In the genomic region with DNA sequence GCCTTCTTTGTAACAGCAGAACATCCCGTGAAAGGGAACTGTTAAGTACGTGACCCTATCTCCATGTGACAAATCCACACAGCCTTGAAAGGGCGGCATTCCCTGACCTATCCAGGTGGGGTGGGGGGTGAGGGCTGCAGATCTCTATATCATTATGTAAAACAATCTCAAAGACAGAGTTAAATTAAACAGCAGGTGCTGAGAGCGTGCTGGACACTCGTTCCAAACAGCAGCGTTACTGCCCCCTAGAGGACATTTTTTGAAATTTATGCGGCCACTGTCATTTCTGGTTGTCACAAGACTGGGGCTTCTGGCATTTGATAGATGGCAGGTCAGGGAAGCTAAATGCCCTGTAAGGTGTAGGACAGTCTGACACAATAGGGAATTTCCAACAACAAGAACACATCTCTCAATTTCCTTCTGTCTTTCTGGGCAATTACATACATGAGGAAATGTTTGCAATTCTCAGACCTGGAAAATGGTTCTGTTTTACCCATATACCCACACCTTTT, we compare ENCODE assay signal across 8 cellular contexts. TPM values are rescaled to one million over a fixed set of nuclear protein-coding genes. Genes with fewer than 3 reads are reported as not detected.
DNase-seq lines count a peak whose midpoint lies in the region; ATAC-seq and TF ChIP-seq lines count a peak whose summit lies in the region.

No MANE protein-coding gene starts in this region.

- no peaks in the 10 kb centered on the region for H3K36me3 Mint-ChIP-seq in T-helper 17 cell (ENCODE audit: low read depth)

- TF ChIP-seq CTCF in GM12864 (IDR thresholded peaks at IDR 0.05; ENCODE audit: low read depth, low read length, missing control alignments) (peak; percentile 77), retinal pigment epithelial cell (conservative IDR thresholded peaks at IDR 0.05; ENCODE audit: low read depth, low read length) (peak; percentile 78)

- no peaks in the 10 kb centered on the region; the same call in 1 of the 2 replicates for H3K36me3 ChIP-seq in MG63

- intact Hi-C loops in left cardiac atrium (cut with DNase I): loop anchor here in 1 of 2 donors (2.0 kb wide), 1 partner anchor 113 kb away; the partner anchor contains the start of gene UBTF

- no peaks in the 10 kb centered on the region for H3K27me3 ChIP-seq in MG63

- no peaks in the 10 kb centered on the region for H3K27me3 Mint-ChIP-seq in T-helper 17 cell

- H3K4me3 ChIP-seq in GM12864 (ENCODE audit: low read depth, low read length) (no peak overlapping the region), retinal pigment epithelial cell (ENCODE audit: low read length) (no peak overlapping the region), MG63 (no peak overlapping the region)

- DNase-seq in GM12864 (ENCODE audit: low read depth) (no peak), NCI-H146 treated with DMSO at 0.1 percent for 48 hours (lab: John Stamatoyannopoulos, UW; ENCODE audit: unreplicated experiment) (peak; percentile 76), T-helper 17 cell (peak in 2 of 3 donors; percentile 43 to 66), amniotic stem cell (lab: John Stamatoyannopoulos, UW) (peak; percentile 38), left cardiac atrium (no peak), retinal pigment epithelial cell (ENCODE audit: low read depth) (no peak), MG63 (no peak)

- ATAC-seq in T-helper 17 cell (peak; percentile 34), left cardiac atrium (peak; percentile 2 to 11), GM19035 (IDR thresholded peaks at IDR 0.05; ENCODE audit: unreplicated experiment) (no peak)

- H3K9me3 ChIP-seq in T-helper 17 cell (ENCODE audit: control insufficient read depth, low read length, poor library complexity, severe bottlenecking) (no peaks in the 10 kb centered on the region), MG63 (no peaks in the 10 kb centered on the region)

- peaks cover 11% of the 10 kb centered on the region for H3K4me1 Mint-ChIP-seq in T-helper 17 cell

- H3K27ac Mint-ChIP-seq in T-helper 17 cell: no peak overlapping the region

- H3K4me3 Mint-ChIP-seq in T-helper 17 cell: no peak overlapping the region

RNA-seq across cellular contexts. Expression of gene SLC25A39, which starts 6.7 kb away (rescaled TPM):
- total RNA-seq in T-helper 17 cell: 10 to 100 TPM; 75.9 to 76.5 TPM
- 10 to 100 TPM; 60.9 to 62.5 TPM for total RNA-seq in left cardiac atrium
- total RNA-seq in MG63 (2014; rRNA removed; shearing (Covaris generic); ENCODE audit: low replicate concordance): 142 and 155 TPM in 2 replicates

RNA-seq across cellular contexts. Expression of gene GRN, which starts 13.8 kb away (rescaled TPM):
- total RNA-seq in T-helper 17 cell: 10 to 100 TPM; 31.7 to 47.7 TPM
- total RNA-seq in left cardiac atrium: 100 to 1,000 TPM; 190 to 206 TPM
- 109 and 170 TPM in 2 replicates for total RNA-seq in MG63 (2014; rRNA removed; shearing (Covaris generic); ENCODE audit: low replicate concordance)

RNA-seq across cellular contexts. Expression of gene RUNDC3A, which starts 22.9 kb away (rescaled TPM):
- total RNA-seq in T-helper 17 cell: under 1 TPM; 0.37 to 0.55 TPM
- total RNA-seq in left cardiac atrium: 1 to 10 TPM in 1 of 2 donors, under 1 TPM in 1; 0.85 to 1.0 TPM
- total RNA-seq in MG63 (2014; rRNA removed; shearing (Covaris generic); ENCODE audit: low replicate concordance): not detected in 2 replicates

RNA-seq across cellular contexts. Expression of gene FAM171A2, which starts 32.3 kb away (rescaled TPM):
- total RNA-seq in T-helper 17 cell (under 1 TPM; 0.07 to 0.31 TPM), left cardiac atrium (1 to 10 TPM; 1.2 to 2.4 TPM)
- 2.1 and 9.3 TPM in 2 replicates for total RNA-seq in MG63 (2014; rRNA removed; shearing (Covaris generic); ENCODE audit: low replicate concordance)

RNA-seq across cellular contexts. Expression of gene ITGA2B, which starts 58.1 kb away (rescaled TPM):
- total RNA-seq in T-helper 17 cell (100 to 1,000 TPM in 1 of 2 donors, 1 to 10 TPM in 1; 8.9 to 297 TPM), left cardiac atrium (1 to 10 TPM; 2.4 to 2.7 TPM)
- total RNA-seq in MG63 (2014; rRNA removed; shearing (Covaris generic); ENCODE audit: low replicate concordance): not detected in 2 replicates

Comparison
In these comparisons a context has a peak if more than half of its experiments do, and no peak if none do; other contexts are left out.
1. DNase-seq: peak in NCI-H146 treated with DMSO at 0.1 percent for 48 hours (single experiment), T-helper 17 cell (2 of 3) and amniotic stem cell (single experiment); none in GM12864 (single experiment), left cardiac atrium (single experiment), retinal pigment epithelial cell (single experiment) and MG63 (single experiment).